In genomic region chr17:42438600-42439567, GRCh38 we compare ENCODE assay signal across 8 cellular contexts. TPM values are rescaled to one million over a fixed set of nuclear protein-coding genes. Genes with fewer than 3 reads are reported as not detected.
DNase-seq lines count a peak whose midpoint lies in the region; ATAC-seq and TF ChIP-seq lines count a peak whose summit lies in the region.

No MANE protein-coding gene starts in this region.

- no peaks in the 10 kb centered on the region for H3K36me3 Mint-ChIP-seq in CD4-positive, alpha-beta T cell (ENCODE audit: low read depth)
- no peaks in the 10 kb centered on the region for H3K36me3 Mint-ChIP-seq in activated naive CD4-positive, alpha-beta T cell treated with anti-CD3 and anti-CD28 coated beads, Interleukin-2, amount 10 ng/mL, durations not matched to agents 7 days and 5 days

- TF ChIP-seq CTCF in CD4-positive, alpha-beta T cell (IDR thresholded peaks at IDR 0.05), result peak; percentile 57
- TF ChIP-seq CTCF in Loucy (conservative IDR thresholded peaks at IDR 0.05; ENCODE audit: low read length) (peak; percentile 52), sigmoid colon (IDR thresholded peaks at IDR 0.05) (no peak)

- H3K4me3 ChIP-seq in Loucy (ENCODE audit: low read length, poor library complexity, severe bottlenecking), result no peak overlapping the region
- no peak overlapping the region for H3K4me3 ChIP-seq in sigmoid colon

- H3K9me2 ChIP-seq in Loucy (replicated peaks; ENCODE audit: low read depth, low read length), result no peaks in the 10 kb centered on the region

- no peak overlapping the region for H3K9ac ChIP-seq in Loucy (ENCODE audit: low read depth, low read length, poor library complexity, severe bottlenecking)

- no peak for TF ChIP-seq POLR2A in sigmoid colon (IDR thresholded peaks at IDR 0.05)

- H2AFZ ChIP-seq in Loucy (ENCODE audit: low read length), result no peak overlapping the region

- intact Hi-C loops in CD4-positive, alpha-beta T cell (cut with DNase I, micrococcal nuclease), result loop anchor here in 1 of 2 experiments (10.0 kb wide), 1 partner anchor 46 kb away; no protein-coding TSS in a partner anchor
- intact Hi-C loops in sigmoid colon (cut with DNase I), result no loop called here

- H3K4me2 ChIP-seq in Loucy (ENCODE audit: low read depth, low read length, poor library complexity, severe bottlenecking), result no peak overlapping the region

- CTCF ChIA-PET in CD4-positive, alpha-beta T cell (lab: Charles Lee), result interaction anchor here (0.7 to 1.6 kb wide), 2 partner anchors 10 to 17 kb away, joined by 3 read pairs; no protein-coding TSS in a partner anchor
- CTCF ChIA-PET in activated naive CD4-positive, alpha-beta T cell treated with anti-CD3 and anti-CD28 coated beads, Interleukin-2, amount 10 ng/mL, durations not matched to agents 7 days and 5 days (lab: Charles Lee), result interaction anchor here (0.8 to 10.1 kb wide), 10 partner anchors 11 to 80 kb away, joined by 3 to 76 read pairs (median 4); partner anchors contain the start of gene CAVIN1

- H3K4me3 Mint-ChIP-seq in CD4-positive, alpha-beta T cell, result no peak overlapping the region
- H3K4me3 Mint-ChIP-seq in activated naive CD4-positive, alpha-beta T cell treated with anti-CD3 and anti-CD28 coated beads, Interleukin-2, amount 10 ng/mL, durations not matched to agents 7 days and 5 days, result no peak overlapping the region

- no peaks in the 10 kb centered on the region for H3K27me3 ChIP-seq in CD4-positive, alpha-beta T cell (ENCODE audit: control insufficient read depth, insufficient read depth, low read length)
- H3K27me3 ChIP-seq in Loucy (ENCODE audit: insufficient read depth, low read length, poor library complexity, severe bottlenecking), result no peaks in the 10 kb centered on the region
- H3K27me3 ChIP-seq in sigmoid colon, result no peaks in the 10 kb centered on the region

- peaks cover 10% of the 10 kb centered on the region for H3K4me1 Mint-ChIP-seq in CD4-positive, alpha-beta T cell (ENCODE audit: low read depth)
- H3K4me1 Mint-ChIP-seq in activated naive CD4-positive, alpha-beta T cell treated with anti-CD3 and anti-CD28 coated beads, Interleukin-2, amount 10 ng/mL, durations not matched to agents 7 days and 5 days, result peaks cover 8% of the 10 kb centered on the region

- no peaks in the 10 kb centered on the region for H3K9me3 Mint-ChIP-seq in CD4-positive, alpha-beta T cell
- no peaks in the 10 kb centered on the region for H3K9me3 Mint-ChIP-seq in activated naive CD4-positive, alpha-beta T cell treated with anti-CD3 and anti-CD28 coated beads, Interleukin-2, amount 10 ng/mL, durations not matched to agents 7 days and 5 days

- H4K20me1 ChIP-seq in Loucy (ENCODE audit: insufficient read depth, low read length, poor library complexity, severe bottlenecking), result no peaks in the 10 kb centered on the region

- no peaks in the 10 kb centered on the region for H3K79me2 ChIP-seq in Loucy (ENCODE audit: insufficient read depth, low read length)

- peak; percentile 21 for ATAC-seq in CD4-positive, alpha-beta T cell (ENCODE audit: poor library complexity)
- ATAC-seq in GM18870 (IDR thresholded peaks at IDR 0.05; ENCODE audit: unreplicated experiment) (no peak), GM21528 (IDR thresholded peaks at IDR 0.05; ENCODE audit: low FRiP score, unreplicated experiment) (no peak)

- TF ChIP-seq EP300 in sigmoid colon (IDR thresholded peaks at IDR 0.05), result no peak

- no peaks in the 10 kb centered on the region for H3K36me3 ChIP-seq in Loucy (ENCODE audit: insufficient read depth, low read length)
- no peaks in the 10 kb centered on the region for H3K36me3 ChIP-seq in sigmoid colon

- DNase-seq in CD4-positive, alpha-beta T cell, result peak in 8 of 10 experiments; percentile 26 to 41 (median 38)
- DNase-seq in activated naive CD4-positive, alpha-beta T cell treated with anti-CD3 and anti-CD28 coated beads, Interleukin-2, amount 10 ng/mL, durations not matched to agents 7 days and 5 days, result peak; percentile 66
- peak; percentile 53 to 58 for DNase-seq in lung microvascular endothelial cell (ENCODE audit: low read depth in 2 of 2)
- no peak for DNase-seq in sigmoid colon
- no peak for DNase-seq in COR-L47 (lab: John Stamatoyannopoulos, UW)

- H3K9me3 ChIP-seq in CD4-positive, alpha-beta T cell (ENCODE audit: control insufficient read depth, low read length), result no peaks in the 10 kb centered on the region
- H3K9me3 ChIP-seq in Loucy (ENCODE audit: insufficient read depth, low read depth, low read length) (no peaks in the 10 kb centered on the region), sigmoid colon (no peaks in the 10 kb centered on the region)

- WGBS in sigmoid colon, 2 donors, result 87 to 88% methylated on average over 9 of the region's 9 CpGs

- H3K27me3 Mint-ChIP-seq in CD4-positive, alpha-beta T cell, result no peaks in the 10 kb centered on the region
- H3K27me3 Mint-ChIP-seq in activated naive CD4-positive, alpha-beta T cell treated with anti-CD3 and anti-CD28 coated beads, Interleukin-2, amount 10 ng/mL, durations not matched to agents 7 days and 5 days, result peaks cover 30% of the 10 kb centered on the region

- POLR2A ChIA-PET in CD4-positive, alpha-beta T cell (lab: Charles Lee), result interaction anchor here (0.9 kb wide), 1 partner anchor 15 kb away, joined by 3 read pairs; no protein-coding TSS in a partner anchor

- no peaks in the 10 kb centered on the region for H3K4me1 ChIP-seq in Loucy (ENCODE audit: insufficient read depth, low read length, poor library complexity, severe bottlenecking)
- H3K4me1 ChIP-seq in sigmoid colon, result peaks cover 0 to 4% (median 0%) of the 10 kb centered on the region in 4 donors

- H3K27ac ChIP-seq in CD4-positive, alpha-beta T cell (ENCODE audit: low read depth, low read length), result no peak overlapping the region
- no peak overlapping the region for H3K27ac ChIP-seq in sigmoid colon

- H3F3A ChIP-seq in Loucy (ENCODE audit: low read depth), result no peaks in the 10 kb centered on the region

- no peak overlapping the region for H3K27ac Mint-ChIP-seq in CD4-positive, alpha-beta T cell
- no peak overlapping the region for H3K27ac Mint-ChIP-seq in activated naive CD4-positive, alpha-beta T cell treated with anti-CD3 and anti-CD28 coated beads, Interleukin-2, amount 10 ng/mL, durations not matched to agents 7 days and 5 days

RNA-seq across cellular contexts. Expression of gene CAVIN1, which starts 15.8 kb away (rescaled TPM):
- under 1 TPM; 0.14 to 0.16 TPM for total RNA-seq in CD4-positive, alpha-beta T cell
- total RNA-seq in lung microvascular endothelial cell (342 and 371 TPM in 2 replicates), sigmoid colon (100 to 1,000 TPM; 231 to 519 (median 409) TPM)
- 10 to 100 TPM; 11.8 to 88.9 (median 50.1) TPM for polyA plus RNA-seq in sigmoid colon

RNA-seq across cellular contexts. Expression of gene ATP6V0A1, which starts 19.8 kb away (rescaled TPM):
- total RNA-seq in CD4-positive, alpha-beta T cell, result 10 to 100 TPM; 10.4 to 14.4 TPM
- total RNA-seq in lung microvascular endothelial cell (16.6 and 22.0 TPM in 2 replicates), sigmoid colon (10 to 100 TPM; 36.0 to 96.1 (median 51.2) TPM)
- polyA plus RNA-seq in sigmoid colon, result 10 to 100 TPM; 11.6 to 53.1 (median 16.2) TPM

RNA-seq across cellular contexts. Expression of gene STAT3, which starts 50.6 kb away (rescaled TPM):
- total RNA-seq in CD4-positive, alpha-beta T cell, result 100 to 1,000 TPM; 315 to 319 TPM
- total RNA-seq in lung microvascular endothelial cell, result 61.5 and 80.0 TPM in 2 replicates
- total RNA-seq in sigmoid colon, result 100 to 1,000 TPM in 3 of 4 donors, 10 to 100 TPM in 1; 87.4 to 230 (median 129) TPM
- 100 to 1,000 TPM in 1 of 3 donors, 10 to 100 TPM in 2; 43.8 to 135 (median 55.7) TPM for polyA plus RNA-seq in sigmoid colon

Comparison
In these comparisons a context has a peak if more than half of its experiments do, and no peak if none do; other contexts are left out.
1. DNase-seq: peak in CD4-positive, alpha-beta T cell (8 of 10), activated naive CD4-positive, alpha-beta T cell treated with anti-CD3 and anti-CD28 coated beads, Interleukin-2, amount 10 ng/mL, durations not matched to agents 7 days and 5 days (single experiment) and lung microvascular endothelial cell (2 of 2); none in sigmoid colon (single experiment) and COR-L47 (single experiment).
2. CTCF ChIP-seq: peak in CD4-positive, alpha-beta T cell (single experiment) and Loucy (single experiment); none in sigmoid colon (0 of 4).
3. RNA of gene CAVIN1, which starts 15.8 kb away (total RNA-seq): 231 to 519 TPM in sigmoid colon and 342 to 371 TPM in lung microvascular endothelial cell; 0.14 to 0.16 TPM in CD4-positive, alpha-beta T cell; every median in the first group is over 100 times any median in the second.